In the genomic region with DNA sequence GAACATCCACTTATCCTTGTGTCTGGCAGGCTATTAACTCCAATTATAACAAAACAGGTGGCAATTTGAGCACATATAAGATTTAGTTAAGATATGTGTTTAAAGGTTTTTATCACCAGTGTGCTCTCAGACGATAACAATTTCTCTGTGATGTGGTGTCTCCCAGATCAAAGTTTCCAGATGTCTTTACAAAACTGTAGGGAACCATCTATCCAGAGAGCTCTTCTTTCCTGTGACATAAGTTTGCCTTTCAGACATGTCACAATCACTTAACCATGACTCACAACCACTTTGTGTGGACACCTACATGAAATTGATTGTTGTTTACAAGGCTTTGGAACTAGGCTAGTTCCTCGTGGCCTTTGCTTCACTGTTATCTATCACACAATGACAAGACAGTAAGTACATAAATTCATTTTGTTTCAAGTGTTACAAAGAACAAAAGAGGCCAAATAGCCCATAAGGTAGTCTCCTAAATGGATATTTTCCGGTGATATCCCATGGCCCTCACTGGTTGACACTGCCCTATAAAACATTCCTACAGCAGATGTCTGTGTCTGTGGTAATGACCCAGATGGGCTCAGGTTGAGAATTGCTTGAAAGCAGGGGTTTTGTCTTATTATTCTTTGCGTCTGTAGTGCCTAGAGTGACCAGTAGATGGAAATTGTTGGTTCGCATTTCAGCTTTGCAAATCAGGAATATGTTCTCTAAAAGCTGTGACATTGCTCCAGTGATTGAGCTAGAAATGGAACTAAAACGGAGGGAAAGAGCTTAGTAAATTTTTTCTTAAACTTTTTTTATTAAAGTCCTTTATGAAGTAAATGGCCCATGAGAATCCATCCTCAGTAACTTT, we compare ENCODE assay signal across 9 cellular contexts.
DNase-seq lines count a peak whose midpoint lies in the region; ATAC-seq and TF ChIP-seq lines count a peak whose summit lies in the region.
"Had no signal": no experiment of that assay in that cellular context is flagged by ENCODE, and none has a peak within 500 bp of the region (broad histone marks: within the 10 kb centered on the region; RNA-seq: fewer than 3 reads in every experiment).

No MANE protein-coding gene starts in this region.

- H4K20me1 ChIP-seq in SK-N-SH (ENCODE audit: insufficient read depth), result no peaks in the 10 kb centered on the region

- CTCF ChIA-PET in SK-N-SH (lab: Yijun Ruan, JAX), result interaction anchor here (0.7 to 1.9 kb wide), 7 partner anchors 9 to 184 kb away, joined by 3 to 8 read pairs (median 3); no protein-coding TSS in a partner anchor

- H3K9ac ChIP-seq in SK-N-SH (no peak overlapping the region), neuronal stem cell (ENCODE audit: low read depth, low read length, poor library complexity) (no peak overlapping the region)

- no peak overlapping the region for H2BK12ac ChIP-seq in neuronal stem cell (ENCODE audit: low read length)

- H3K4me2 ChIP-seq in SK-N-SH (no peak overlapping the region), neuronal stem cell (ENCODE audit: insufficient read depth, low read length, poor library complexity, severe bottlenecking) (no peak overlapping the region)

- no peak overlapping the region for H2AFZ ChIP-seq in SK-N-SH (ENCODE audit: low read depth)
- H2AFZ ChIP-seq in neuronal stem cell (ENCODE audit: low read length), result no peak overlapping the region

- in situ Hi-C loops in G401 (cut with HindIII; ENCODE audit: low sequenced_read_pairs), result no loop called here

- H2BK120ac ChIP-seq in neuronal stem cell (ENCODE audit: low read depth, low read length), result no peak overlapping the region

- H3K27me3 ChIP-seq in SK-N-SH (ENCODE audit: insufficient read depth), result no peaks in the 10 kb centered on the region
- no peaks in the 10 kb centered on the region for H3K27me3 ChIP-seq in neuronal stem cell (ENCODE audit: control insufficient read depth in 3 of 3, insufficient read depth in 3 of 3, low read depth in 1 of 3, low read length in 3 of 3)
- no peaks in the 10 kb centered on the region for H3K27me3 ChIP-seq in spleen (replicated peaks in 1 of 7)
- H3K27me3 ChIP-seq in aorta (ENCODE audit: control insufficient read depth in 1 of 2, insufficient read depth in 2 of 2, low read length in 1 of 2), result no peaks in the 10 kb centered on the region

- peak; percentile 50 for TF ChIP-seq CTCF in SK-N-SH (IDR thresholded peaks at IDR 0.05)
- TF ChIP-seq CTCF in spleen (IDR thresholded peaks at IDR 0.05 in 8 of 11, conservative IDR thresholded peaks at IDR 0.05 in 3 of 11), result no peak
- TF ChIP-seq CTCF in omental fat pad (IDR thresholded peaks at IDR 0.05), result no peak

- no peak overlapping the region for H3K4ac ChIP-seq in neuronal stem cell (ENCODE audit: low read length)

- H2AK5ac ChIP-seq in neuronal stem cell (ENCODE audit: low read depth, low read length), result no peak overlapping the region

- no peaks in the 10 kb centered on the region for H3K79me1 ChIP-seq in neuronal stem cell (ENCODE audit: low read depth, low read length)

- no peak overlapping the region for H2BK15ac ChIP-seq in neuronal stem cell (ENCODE audit: low read length)

- ATAC-seq in HG02885 (IDR thresholded peaks at IDR 0.05; ENCODE audit: poor library complexity, unreplicated experiment) (peak; percentile 77), aorta (ENCODE audit: low FRiP score) (no peak), omental fat pad (ENCODE audit: low FRiP score) (no peak)

- H3K9me3 ChIP-seq in SK-N-SH (no peaks in the 10 kb centered on the region), neuronal stem cell (replicated peaks in 1 of 2; ENCODE audit: control insufficient read depth in 2 of 2, insufficient read depth in 1 of 2, low read depth in 1 of 2, low read length in 2 of 2) (peaks cover 0 to 1% of the 10 kb centered on the region in 2 donors), spleen (peaks cover 0 to 4% (median 0%) of the 10 kb centered on the region in 8 donors), aorta (ENCODE audit: control insufficient read depth, low read length) (no peaks in the 10 kb centered on the region)

- H3K14ac ChIP-seq in neuronal stem cell (ENCODE audit: low read length), result no peak overlapping the region

- DNase-seq in G401 (ENCODE audit: low spot score), result peak; percentile 2
- no peak for DNase-seq in SK-N-SH
- peak; percentile 36 for DNase-seq in left kidney (ENCODE audit: low read depth, low spot score)
- no peak for DNase-seq in neuronal stem cell (ENCODE audit: low spot score)
- DNase-seq in spleen, result no peak
- DNase-seq in aorta, result no peak
- no peak for DNase-seq in omental fat pad (ENCODE audit: low spot score)
- DNase-seq: SHP77 treated with DMSO at 0.1 percent for 48 hours had no signal

- no peaks in the 10 kb centered on the region for H3K4me1 ChIP-seq in SK-N-SH (ENCODE audit: control insufficient read depth in 1 of 2, insufficient read depth in 2 of 2, low read depth in 1 of 2, low read length in 1 of 2)
- H3K4me1 ChIP-seq in neuronal stem cell (ENCODE audit: control insufficient read depth in 2 of 2, insufficient read depth in 1 of 2, low read depth in 1 of 2, low read length in 2 of 2), result no peaks in the 10 kb centered on the region
- H3K4me1 ChIP-seq in spleen, result no peaks in the 10 kb centered on the region
- H3K4me1 ChIP-seq in aorta (ENCODE audit: control insufficient read depth in 1 of 2, insufficient read depth in 2 of 2, low read length in 2 of 2), result no peaks in the 10 kb centered on the region

- intact Hi-C loops in spleen (cut with DNase I; ENCODE audit: low total_unique reads) (no loop called here), aorta (cut with DNase I) (no loop called here)

- H3K4me3 ChIP-seq in SK-N-SH (ENCODE audit: low read depth in 2 of 2, low read length in 1 of 2) (no peak overlapping the region), neuronal stem cell (ENCODE audit: low read length in 2 of 2) (no peak overlapping the region), spleen (no peak overlapping the region), aorta (ENCODE audit: low read length in 2 of 2) (no peak overlapping the region)

- H3K27ac ChIP-seq in SK-N-SH (ENCODE audit: low read depth in 2 of 2, low read length in 1 of 2) (no peak overlapping the region), neuronal stem cell (replicated peaks; ENCODE audit: low read length) (no peak overlapping the region), spleen (no peak overlapping the region), aorta (ENCODE audit: low read depth in 1 of 2, low read length in 2 of 2) (no peak overlapping the region)

- no peak overlapping the region for H4K91ac ChIP-seq in neuronal stem cell (ENCODE audit: low read depth, low read length, poor library complexity)

- TF ChIP-seq RAD21 in SK-N-SH (IDR thresholded peaks at IDR 0.05; ENCODE audit: low read length), result peak; percentile 15; the same call in 1 of the 2 replicates

- H3K79me2 ChIP-seq in SK-N-SH (ENCODE audit: insufficient read depth), result no peaks in the 10 kb centered on the region

- TF ChIP-seq EP300 in SK-N-SH (IDR thresholded peaks at IDR 0.05; ENCODE audit: borderline replicate concordance in 1 of 2, low read depth in 1 of 2, low read length in 1 of 2), result no peak

- 3% methylated on average over 6 of the region's 6 CpGs for WGBS in SK-N-SH (ENCODE audit: low lambda C conversion rate)
- WGBS in neuronal stem cell (ENCODE audit: extremely low coverage in 2 of 2, insufficient read length in 2 of 2, insufficient replicate concordance in 1 of 2), 2 donors, result no CpG with 5 or more reads among the region's 6 CpGs
- WGBS in spleen, 5 donors, result 64 to 73% (median 67%) methylated on average over 6 of the region's 6 CpGs
- WGBS in aorta, 2 donors, result 40 to 43% methylated on average over 6 of the region's 6 CpGs

- no peaks in the 10 kb centered on the region for H3K9me2 ChIP-seq in SK-N-SH

- H2BK5ac ChIP-seq in neuronal stem cell (ENCODE audit: low read length), result no peak overlapping the region

- H4K8ac ChIP-seq in neuronal stem cell (ENCODE audit: low read depth, low read length), result no peak overlapping the region

- TF ChIP-seq POLR2A in spleen (IDR thresholded peaks at IDR 0.05), result no peak

- POLR2A ChIA-PET in SK-N-SH (lab: Yijun Ruan, JAX), result no interaction called here

- H3F3A ChIP-seq in SK-N-SH (replicated peaks; ENCODE audit: insufficient read depth), result no peaks in the 10 kb centered on the region

- H3K36me3 ChIP-seq in SK-N-SH (replicated peaks in 1 of 2; ENCODE audit: control insufficient read depth in 1 of 2, insufficient read depth in 2 of 2, low read length in 1 of 2) (no peaks in the 10 kb centered on the region), neuronal stem cell (replicated peaks in 1 of 2; ENCODE audit: control insufficient read depth in 2 of 2, insufficient read depth in 2 of 2, low read length in 2 of 2) (no peaks in the 10 kb centered on the region), spleen (no peaks in the 10 kb centered on the region), aorta (ENCODE audit: control insufficient read depth in 1 of 2, insufficient read depth in 2 of 2, low read length in 1 of 2) (no peaks in the 10 kb centered on the region)

- H3K18ac ChIP-seq in neuronal stem cell (ENCODE audit: low read length), result no peak overlapping the region

- H3K23ac ChIP-seq in neuronal stem cell (ENCODE audit: low read depth, low read length, poor library complexity), result no peak overlapping the region

TF ChIP-seq in SK-N-SH, 30 proteins besides CTCF, POLR2A, EP300 and RAD21 (continues in another document):
- TF ChIP-seq RXRA (IDR thresholded peaks at IDR 0.05; ENCODE audit: borderline replicate concordance, low read depth), result no peak
- TF ChIP-seq RFX5 (IDR thresholded peaks at IDR 0.05; ENCODE audit: low read length), result no peak
- TF ChIP-seq, protein P1, sequence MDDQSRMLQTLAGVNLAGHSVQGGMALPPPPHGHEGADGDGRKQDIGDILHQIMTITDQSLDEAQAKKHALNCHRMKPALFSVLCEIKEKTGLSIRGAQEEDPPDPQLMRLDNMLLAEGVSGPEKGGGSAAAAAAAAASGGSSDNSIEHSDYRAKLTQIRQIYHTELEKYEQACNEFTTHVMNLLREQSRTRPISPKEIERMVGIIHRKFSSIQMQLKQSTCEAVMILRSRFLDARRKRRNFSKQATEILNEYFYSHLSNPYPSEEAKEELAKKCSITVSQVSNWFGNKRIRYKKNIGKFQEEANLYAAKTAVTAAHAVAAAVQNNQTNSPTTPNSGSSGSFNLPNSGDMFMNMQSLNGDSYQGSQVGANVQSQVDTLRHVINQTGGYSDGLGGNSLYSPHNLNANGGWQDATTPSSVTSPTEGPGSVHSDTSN (IDR thresholded peaks at IDR 0.05), result no peak
- TF ChIP-seq CHD2 (IDR thresholded peaks at IDR 0.05; ENCODE audit: low read length, partially characterized antibody), result no peak
- TF ChIP-seq, protein P2, sequence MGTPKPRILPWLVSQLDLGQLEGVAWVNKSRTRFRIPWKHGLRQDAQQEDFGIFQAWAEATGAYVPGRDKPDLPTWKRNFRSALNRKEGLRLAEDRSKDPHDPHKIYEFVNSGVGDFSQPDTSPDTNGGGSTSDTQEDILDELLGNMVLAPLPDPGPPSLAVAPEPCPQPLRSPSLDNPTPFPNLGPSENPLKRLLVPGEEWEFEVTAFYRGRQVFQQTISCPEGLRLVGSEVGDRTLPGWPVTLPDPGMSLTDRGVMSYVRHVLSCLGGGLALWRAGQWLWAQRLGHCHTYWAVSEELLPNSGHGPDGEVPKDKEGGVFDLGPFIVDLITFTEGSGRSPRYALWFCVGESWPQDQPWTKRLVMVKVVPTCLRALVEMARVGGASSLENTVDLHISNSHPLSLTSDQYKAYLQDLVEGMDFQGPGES (IDR thresholded peaks at IDR 0.05; ENCODE audit: low read depth, low read length), result no peak

Comparison
In these comparisons a context has a peak if more than half of its experiments do, and no peak if none do; other contexts are left out.
1. DNase-seq: peak in G401 (single experiment) and left kidney (single experiment); none in SK-N-SH (single experiment), neuronal stem cell (single experiment), spleen (single experiment), aorta (0 of 2) and omental fat pad (single experiment).